Comparison of ENCODE assay signal across 23 cellular contexts in the genomic region with DNA sequence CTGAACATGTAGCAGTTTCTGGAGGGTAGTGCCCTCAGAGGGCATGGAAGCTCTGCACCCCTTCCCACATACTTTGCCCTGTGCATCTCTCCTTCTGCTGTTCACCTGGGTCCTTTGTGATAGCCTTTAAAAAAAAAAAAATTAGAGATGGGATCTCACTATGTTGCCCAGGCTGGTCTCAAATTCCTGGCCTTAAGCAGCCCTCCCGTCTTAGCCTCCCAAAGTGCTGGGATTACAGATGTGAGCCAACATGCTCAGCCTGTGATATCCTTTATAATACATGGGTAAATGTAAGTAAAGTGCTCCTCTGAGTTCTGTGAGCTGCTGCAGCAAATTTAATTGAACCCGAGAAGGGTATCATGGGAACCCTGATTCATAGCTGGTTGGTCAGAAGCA. TPM values are rescaled to one million over a fixed set of nuclear protein-coding genes. Genes with fewer than 3 reads are reported as not detected.
DNase-seq lines count a peak whose midpoint lies in the region; ATAC-seq, FAIRE-seq and TF ChIP-seq lines count a peak whose summit lies in the region.
"Had no signal": no experiment of that assay in that cellular context is flagged by ENCODE, and none has a peak within 500 bp of the region (broad histone marks: within the 10 kb centered on the region; RNA-seq: fewer than 3 reads in every experiment).

No MANE protein-coding gene starts in this region.

- BruUV-seq in Caco-2 (replicated peaks; lab: Mats Ljungman, UMichigan) (no TSS peak), PC-3 (replicated peaks; lab: Mats Ljungman, UMichigan) (no TSS peak), K562 (replicated peaks; lab: Mats Ljungman, UMichigan) (no TSS peak), Calu3 (replicated peaks; lab: Mats Ljungman, UMichigan) (no TSS peak)

- H3K9me1 ChIP-seq in K562 (ENCODE audit: control insufficient read depth, insufficient read depth, low read length), result no peaks in the 10 kb centered on the region

- no peak overlapping the region for H3K4me3 Mint-ChIP-seq in Caco-2 (ENCODE audit: unreplicated experiment)
- H3K4me3 Mint-ChIP-seq in Calu3 (ENCODE audit: low read depth, unreplicated experiment), result no peak overlapping the region
- H3K4me3 Mint-ChIP-seq: B cell; CD4-positive, CD25-positive, alpha-beta regulatory T cell; CD8-positive, alpha-beta T cell had no signal

- intact Hi-C loops in Caco-2 (cut with micrococcal nuclease; ENCODE audit: unreplicated experiment), result no loop called here
- intact Hi-C loops in PC-3 (cut with micrococcal nuclease), result no loop called here
- intact Hi-C loops in K562 (cut with micrococcal nuclease), result no loop called here
- intact Hi-C loops in esophagus muscularis mucosa (cut with DNase I), result no loop called here
- intact Hi-C loops in Calu3 (cut with micrococcal nuclease; ENCODE audit: unreplicated experiment), result no loop called here

- H3K9ac ChIP-seq in PC-3 (ENCODE audit: low read length), result no peak overlapping the region
- H3K9ac ChIP-seq in K562 (ENCODE audit: insufficient read depth in 1 of 2, low read depth in 2 of 2, low read length in 2 of 2), result no peak overlapping the region
- H3K9ac ChIP-seq: BLaER1 had no signal

- FAIRE-seq in K562 (lab: Jason Lieb, UNC) (no peak), RCC 7860 (lab: Jason Lieb, UNC) (no peak)
- FAIRE-seq: A204.1, G401.6, GM12892, H1 had no signal

- TF ChIP-seq RAD21 in K562 (CRISPR knock-in tag; conservative IDR thresholded peaks at IDR 0.05 in 1 of 2, IDR thresholded peaks at IDR 0.05 in 1 of 2), result no peak

- H4K20me1 ChIP-seq in PC-3 (ENCODE audit: low read length) (no peaks in the 10 kb centered on the region; the same call in 1 of the 2 replicates), K562 (replicated peaks; ENCODE audit: control insufficient read depth, insufficient read depth, low read length) (no peaks in the 10 kb centered on the region)

- H3K79me2 ChIP-seq in PC-3 (ENCODE audit: low read length) (peaks cover 80% of the 10 kb centered on the region), K562 (ENCODE audit: control insufficient read depth, insufficient read depth, low read length) (peaks cover 23% of the 10 kb centered on the region; the same call in 2 of the 3 replicates)

- CTCF ChIA-PET in Caco-2 (lab: Charles Lee) (no interaction called here), PC-3 (lab: Charles Lee) (no interaction called here), K562 (lab: Yijun Ruan, JAX; ENCODE audit: low intra/inter-chr PET ratio) (no interaction called here), Calu3 (lab: Charles Lee) (interaction anchor here (0.6 kb wide), 1 partner anchor 47 kb away, joined by 3 read pairs; no protein-coding TSS in a partner anchor)

- no peaks in the 10 kb centered on the region for H3K9me2 ChIP-seq in PC-3 (replicated peaks; ENCODE audit: low read length)

- WGBS in K562 (ENCODE audit: insufficient coverage, low coverage, missing lambda C conversion rate), result 95% methylated on average over 2 of the region's 2 CpGs
- WGBS in esophagus muscularis mucosa, result 91% methylated on average over 2 of the region's 2 CpGs

- H2AFZ ChIP-seq in PC-3 (ENCODE audit: low read length) (no peak overlapping the region), K562 (ENCODE audit: low read depth, low read length) (no peak overlapping the region)
- H2AFZ ChIP-seq: GM23248 had no signal

- H3K36me3 Mint-ChIP-seq in Caco-2 (ENCODE audit: insufficient read depth, unreplicated experiment), result peaks cover 75% of the 10 kb centered on the region
- peaks cover 19% of the 10 kb centered on the region for H3K36me3 Mint-ChIP-seq in Calu3 (ENCODE audit: insufficient read depth, unreplicated experiment)

- POLR2A ChIA-PET in Caco-2 (lab: Charles Lee), result no interaction called here
- POLR2A ChIA-PET in PC-3 (lab: Charles Lee; ENCODE audit: unreplicated experiment), result no interaction called here
- POLR2A ChIA-PET in K562 (lab: Yijun Ruan, JAX), result interaction anchor here (1.0 kb wide), 1 partner anchor 9 kb away, joined by 4 read pairs; no protein-coding TSS in a partner anchor

- H3K4me1 ChIP-seq in Caco-2 (peaks cover 53% of the 10 kb centered on the region), PC-3 (ENCODE audit: insufficient read depth, low read length) (peaks cover 35% of the 10 kb centered on the region), K562 (replicated peaks in 1 of 2; ENCODE audit: control insufficient read depth in 2 of 2, insufficient read depth in 2 of 2, low read length in 2 of 2) (peaks cover 0 to 2% of the 10 kb centered on the region in 2 experiments; a peak in 3 of 5 replicates), esophagus muscularis mucosa (peaks cover 13 to 25% (median 20%) of the 10 kb centered on the region in 4 donors)

- H3K4me1 Mint-ChIP-seq in Caco-2 (ENCODE audit: low read depth, unreplicated experiment) (peaks cover 51% of the 10 kb centered on the region), Calu3 (ENCODE audit: low read depth, unreplicated experiment) (peaks cover 51% of the 10 kb centered on the region)
- H3K4me1 Mint-ChIP-seq: B cell had no signal

- no peak for ATAC-seq in PC-3
- ATAC-seq in K562, result no peak
- ATAC-seq: CD8-positive, alpha-beta T cell had no signal

- H3K4me3 ChIP-seq in Caco-2 (ENCODE audit: low read depth, low read length), result no peak overlapping the region
- H3K4me3 ChIP-seq in PC-3 (ENCODE audit: low read length), result no peak overlapping the region
- H3K4me3 ChIP-seq in K562, result no peak overlapping the region
- no peak overlapping the region for H3K4me3 ChIP-seq in esophagus muscularis mucosa
- H3K4me3 ChIP-seq: BLaER1 had no signal

- H3K27ac ChIP-seq in PC-3 (ENCODE audit: low read length) (0 out of 2 replicates have a peak overlapping the region, but pooled peaks have one; percentile 69), K562 (ENCODE audit: extremely low read depth, low read depth, low read length) (no peak overlapping the region), esophagus muscularis mucosa (replicated peaks in 1 of 4) (no peak overlapping the region)
- H3K27ac ChIP-seq: 22Rv1, BLaER1, C4-2B had no signal

- no peaks in the 10 kb centered on the region for H3K27me3 Mint-ChIP-seq in Caco-2 (ENCODE audit: insufficient read depth, unreplicated experiment)
- H3K27me3 Mint-ChIP-seq in Calu3 (ENCODE audit: unreplicated experiment), result no peaks in the 10 kb centered on the region
- H3K27me3 Mint-ChIP-seq: B cell; CD4-positive, CD25-positive, alpha-beta regulatory T cell had no signal

- H3K27ac Mint-ChIP-seq in Caco-2 (ENCODE audit: unreplicated experiment), result peak overlapping the region; percentile 91
- no peak overlapping the region for H3K27ac Mint-ChIP-seq in Calu3 (ENCODE audit: unreplicated experiment)
- H3K27ac Mint-ChIP-seq: B cell had no signal

- H3F3A ChIP-seq in PC-3 (ENCODE audit: low read length, unreplicated experiment), result peaks cover 24% of the 10 kb centered on the region

- H3K9me3 ChIP-seq in Caco-2 (no peaks in the 10 kb centered on the region), PC-3 (ENCODE audit: low read length) (no peaks in the 10 kb centered on the region), K562 (replicated peaks; ENCODE audit: control insufficient read depth, insufficient read depth, low read depth, low read length) (no peaks in the 10 kb centered on the region), esophagus muscularis mucosa (no peaks in the 10 kb centered on the region)
- H3K9me3 ChIP-seq: BLaER1 had no signal

- H3K4me2 ChIP-seq in PC-3 (ENCODE audit: low read length) (no peak overlapping the region), K562 (ENCODE audit: insufficient read depth, low read length) (no peak overlapping the region)
- H3K4me2 ChIP-seq: BLaER1 had no signal

- in situ Hi-C loops in K562 (cut with MboI), result no loop called here

- TF ChIP-seq EP300 in K562 (IDR thresholded peaks at IDR 0.05; ENCODE audit: low read length), result no peak
- no peak for TF ChIP-seq EP300 in esophagus muscularis mucosa (IDR thresholded peaks at IDR 0.05)

- H3K27me3 ChIP-seq in Caco-2 (replicated peaks; ENCODE audit: control insufficient read depth, insufficient read depth, low read length), result no peaks in the 10 kb centered on the region
- H3K27me3 ChIP-seq in PC-3 (ENCODE audit: low read length), result no peaks in the 10 kb centered on the region
- no peaks in the 10 kb centered on the region for H3K27me3 ChIP-seq in K562 (ENCODE audit: control insufficient read depth in 2 of 2, insufficient read depth in 2 of 2, low read length in 2 of 2)
- H3K27me3 ChIP-seq in esophagus muscularis mucosa, result no peaks in the 10 kb centered on the region
- H3K27me3 ChIP-seq: BLaER1 had no signal

- H3K36me3 ChIP-seq in Caco-2 (ENCODE audit: control insufficient read depth, insufficient read depth, low read length) (0 out of 2 replicates have a peak, but pooled peaks cover 2% of the 10 kb centered on the region), PC-3 (ENCODE audit: low read depth, low read length) (peaks cover 24% of the 10 kb centered on the region), K562 (ENCODE audit: control insufficient read depth, insufficient read depth, low read length) (peaks cover 46% of the 10 kb centered on the region; the same call in 2 of the 3 replicates), esophagus muscularis mucosa (peaks cover 0 to 17% (median 14%) of the 10 kb centered on the region in 4 donors)

- TF ChIP-seq POLR2A in K562 (conservative IDR thresholded peaks at IDR 0.05) (no peak), esophagus muscularis mucosa (IDR thresholded peaks at IDR 0.05; ENCODE audit: low read depth) (no peak)

- TF ChIP-seq CTCF in Caco-2 (IDR thresholded peaks at IDR 0.05; ENCODE audit: insufficient read depth in 1 of 2, low read depth in 1 of 2, low read length in 1 of 2, severe bottlenecking in 1 of 2, unreplicated experiment in 1 of 2), result no peak
- TF ChIP-seq CTCF in PC-3 (conservative IDR thresholded peaks at IDR 0.05; ENCODE audit: low read depth, low read length), result no peak
- TF ChIP-seq CTCF in K562 (IDR thresholded peaks at IDR 0.05 in 2 of 3, conservative IDR thresholded peaks at IDR 0.05 in 1 of 3; ENCODE audit: insufficient read depth in 2 of 3, low read depth in 1 of 3, low read length in 3 of 3), result no peak
- TF ChIP-seq CTCF in esophagus muscularis mucosa (IDR thresholded peaks at IDR 0.05), result no peak
- no peak for TF ChIP-seq CTCF in Calu3 (IDR thresholded peaks at IDR 0.05; ENCODE audit: unreplicated experiment)

- H3K9me3 Mint-ChIP-seq in Caco-2 (ENCODE audit: unreplicated experiment) (no peaks in the 10 kb centered on the region), Calu3 (ENCODE audit: low read depth, unreplicated experiment) (no peaks in the 10 kb centered on the region)
- H3K9me3 Mint-ChIP-seq: CD4-positive, CD25-positive, alpha-beta regulatory T cell; CD8-positive, alpha-beta T cell had no signal

- peak; percentile 34 for DNase-seq in activated effector memory CD4-positive, alpha-beta T cell treated with anti-CD3 and anti-CD28 coated beads, Interleukin-2, amount 50 U/mL, for 16 hours
- DNase-seq in activated effector memory CD4-positive, alpha-beta T cell treated with Interleukin-2 at 50 U/mL for 16 hours, result no peak
- no peak for DNase-seq in Caco-2
- no peak for DNase-seq in PC-3
- DNase-seq in K562 (ENCODE audit: extremely low read depth in 1 of 4, low spot score in 3 of 4), result no peak
- DNase-seq in esophagus muscularis mucosa (ENCODE audit: extremely low spot score), result no peak
- no peak for DNase-seq in RCC 7860 (ENCODE audit: low spot score)
- no peak for DNase-seq in Calu3
- DNase-seq: CD4-positive, CD25-positive, alpha-beta regulatory T cell; CD8-positive, alpha-beta T cell; DMS153; DND-41; GM23248; H7; HCEC 1CT had no signal

RNA-seq across cellular contexts. Expression of gene PPFIA1, which starts 33.7 kb away (rescaled TPM):
- total RNA-seq in Caco-2 (2022) (148 TPM in 2 replicates), PC-3 (2014; rRNA removed) (57.5 and 71.1 TPM in 2 replicates), K562 (2014; rRNA removed) (24.9 and 26.0 TPM in 2 replicates), K562 (2014; rRNA removed; fragmentation: Illumina TruSeq; extraction: Trizol) (28.5 and 31.6 TPM in 2 replicates), K562 (2015; rRNA removed; fragmentation: Illumina TruSeq; extraction: Trizol) (28.9 and 30.3 TPM in 2 replicates), K562 (2021) (33.1 and 38.4 TPM in 2 replicates), esophagus muscularis mucosa (10 to 100 TPM; 46.3 to 51.5 (median 47.2) TPM), Calu3 (2022) (76.5 and 84.0 TPM in 2 replicates)
- total RNA-seq in K562 (2011; cell fraction: chromatin; rRNA removed; ENCODE audit: low replicate concordance), result 221 and 294 TPM in 2 replicates
- total RNA-seq in K562 (2011; cell fraction: nucleolus; rRNA removed), result 104 and 111 TPM in 2 replicates
- 162 and 166 TPM in 2 replicates for total RNA-seq in K562 (2011; cell fraction: nucleoplasm; rRNA removed)
- polyA plus RNA-seq in K562 (2011; rRNA removed) (41.5 and 48.0 TPM in 2 replicates), K562 (2014; fragmentation: Illumina TruSeq; extraction: Trizol) (36.2 and 39.5 TPM in 2 replicates), K562 (2014; fragmentation: Nextera tagmentation; extraction: Ambion mirVana) (10 to 100 TPM in 1 of 2 experiments, 1 to 10 TPM in 1; 9.9 to 13.3 TPM), K562 (2014; rRNA removed) (27.4 and 31.0 TPM in 2 replicates)
- 42.0 and 45.8 TPM in 2 replicates for polyA plus RNA-seq in K562 (2011; cell fraction: cytosol; rRNA removed)
- 107 and 119 TPM in 2 replicates for polyA plus RNA-seq in K562 (2011; cell fraction: nucleus; rRNA removed)
- polyA plus RNA-seq in K562 (2012), result 26.5 and 28.1 TPM in 2 replicates
- 76.5 and 78.4 TPM in 2 replicates for polyA minus RNA-seq in K562 (2011; rRNA and poly(A)+ RNA removed)
- 27.9 and 43.6 TPM in 2 replicates for polyA minus RNA-seq in K562 (2011; cell fraction: cytosol; rRNA and poly(A)+ RNA removed)
- 46.0 and 70.8 TPM in 2 replicates for polyA minus RNA-seq in K562 (2011; cell fraction: nucleus; rRNA and poly(A)+ RNA removed)
